Comparison of ENCODE assay signal across 8 cellular contexts in genomic region chr19:52943134-52943883, GRCh38. TPM values are rescaled to one million over a fixed set of nuclear protein-coding genes. Genes with fewer than 3 reads are reported as not detected.
DNase-seq lines count a peak whose midpoint lies in the region; ATAC-seq and TF ChIP-seq lines count a peak whose summit lies in the region.

No MANE protein-coding gene starts in this region.

- no peaks in the 10 kb centered on the region for H3K27me3 ChIP-seq in heart left ventricle

- peaks cover 7% of the 10 kb centered on the region for H3K9me3 Mint-ChIP-seq in MCF 10A (ENCODE audit: unreplicated experiment)
- no peaks in the 10 kb centered on the region for H3K9me3 Mint-ChIP-seq in mesothelial cell of epicardium

- DNase-seq in heart left ventricle: no peak
- DNase-seq in Right ventricle myocardium inferior (ENCODE audit: missing footprints): no peak
- no peak for DNase-seq in MCF 10A (ENCODE audit: unreplicated experiment)
- no peak for DNase-seq in mesothelial cell of epicardium (ENCODE audit: low spot score in 2 of 2, unreplicated experiment in 2 of 2)
- DNase-seq in NCI-H446 (lab: John Stamatoyannopoulos, UW): no peak
- DNase-seq in HT-29 (ENCODE audit: low spot score): no peak
- DNase-seq in NCI-H2107 (lab: John Stamatoyannopoulos, UW): no peak

- no peaks in the 10 kb centered on the region for H3K36me3 Mint-ChIP-seq in MCF 10A (ENCODE audit: insufficient read depth, unreplicated experiment)
- H3K36me3 Mint-ChIP-seq in mesothelial cell of epicardium: peaks cover 14% of the 10 kb centered on the region

- H3K4me1 ChIP-seq in heart left ventricle: peaks cover 0 to 27% (median 5%) of the 10 kb centered on the region in 12 donors
- H3K4me1 ChIP-seq in urinary bladder (ENCODE audit: insufficient read depth): no peaks in the 10 kb centered on the region

- H3K27me3 Mint-ChIP-seq in MCF 10A (ENCODE audit: insufficient read depth, unreplicated experiment) (no peaks in the 10 kb centered on the region), mesothelial cell of epicardium (ENCODE audit: low read depth) (no peaks in the 10 kb centered on the region)

- 62 to 66% (median 62%) methylated on average over 29 of the region's 29 CpGs for WGBS in heart left ventricle, 4 donors
- 60% methylated on average over 29 of the region's 29 CpGs for WGBS in urinary bladder

- ATAC-seq in heart left ventricle: no peak
- ATAC-seq in Right ventricle myocardium inferior: no peak

- H3K4me3 Mint-ChIP-seq in MCF 10A (ENCODE audit: unreplicated experiment) (peak overlapping the region; percentile 80), mesothelial cell of epicardium (peak overlapping the region; percentile 90)

- H3K27ac Mint-ChIP-seq in MCF 10A (ENCODE audit: low read depth, unreplicated experiment) (no peak overlapping the region), mesothelial cell of epicardium (peak overlapping the region; percentile 95)

- H3K9me3 ChIP-seq in heart left ventricle: peaks cover 0 to 24% (median 17%) of the 10 kb centered on the region in 12 donors

- no TSS peak for BruUV-seq in MCF 10A (replicated peaks; lab: Mats Ljungman, UMichigan)

- POLR2A ChIA-PET in MCF 10A (lab: Yijun Ruan, JAX): interaction anchor here (0.9 to 1.8 kb wide), 3 partner anchors 18 to 83 kb away, joined by 3 to 7 read pairs (median 3); no protein-coding TSS in a partner anchor

- TF ChIP-seq CTCF in heart left ventricle (IDR thresholded peaks at IDR 0.05) (no peak), MCF 10A (IDR thresholded peaks at IDR 0.05; ENCODE audit: unreplicated experiment) (no peak), mesothelial cell of epicardium (IDR thresholded peaks at IDR 0.05; ENCODE audit: unreplicated experiment) (no peak)

- peak overlapping the region; percentile 36 to 87 (median 64) for H3K27ac ChIP-seq in heart left ventricle
- H3K27ac ChIP-seq in urinary bladder (ENCODE audit: low read depth): peak overlapping the region; percentile 11

- intact Hi-C loops in heart left ventricle (cut with DNase I): loop anchor here in 3 of 10 donors (1.0 to 2.0 kb wide), 2 partner anchors 19 kb away; partner anchors contain the start of gene ZNF816 (in 3 of the 3)
- intact Hi-C loops in Right ventricle myocardium inferior (cut with DNase I): no loop called here
- intact Hi-C loops in MCF 10A (cut with micrococcal nuclease): loop anchor here (2.0 kb wide), 2 partner anchors 19 to 21 kb away; partner anchors contain the start of genes ZNF816 and ZNF888

- CTCF ChIA-PET in MCF 10A (lab: Yijun Ruan, JAX): interaction anchor here (0.6 kb wide), 1 partner anchor 216 kb away, joined by 3 read pairs; no protein-coding TSS in a partner anchor

- peak overlapping the region; percentile 55 to 89 (median 74) for H3K4me3 ChIP-seq in heart left ventricle
- peak overlapping the region; percentile 69 for H3K4me3 ChIP-seq in urinary bladder (ENCODE audit: low read depth, low read length)

- H3K36me3 ChIP-seq in heart left ventricle (peaks cover 0 to 3% (median 0%) of the 10 kb centered on the region in 9 donors), urinary bladder (ENCODE audit: insufficient read depth) (no peaks in the 10 kb centered on the region)

- no peak for TF ChIP-seq POLR2A in heart left ventricle (IDR thresholded peaks at IDR 0.05)

- peaks cover 11% of the 10 kb centered on the region for H3K4me1 Mint-ChIP-seq in MCF 10A (ENCODE audit: insufficient read depth, unreplicated experiment)
- H3K4me1 Mint-ChIP-seq in mesothelial cell of epicardium: peaks cover 48% of the 10 kb centered on the region

RNA-seq across cellular contexts. Expression of gene ZNF816, which starts 19.4 kb away (rescaled TPM):
- total RNA-seq in heart left ventricle (1 to 10 TPM; 2.1 to 8.0 (median 4.3) TPM), Right ventricle myocardium inferior (4.4 TPM), MCF 10A (2022) (5.4 and 5.5 TPM in 2 replicates), mesothelial cell of epicardium (14.8 to 16.8 TPM (median 15.7 TPM) in 3 replicates), urinary bladder (27.4 TPM)
- polyA plus RNA-seq in heart left ventricle (1 to 10 TPM; 1.3 to 3.5 TPM), urinary bladder (5.9 TPM)
- 8.9 and 12.3 TPM in 2 replicates for total RNA-seq in HT-29 (2014; rRNA removed; shearing (Covaris generic))

RNA-seq across cellular contexts. Expression of gene ZNF888, which starts 20.1 kb away (rescaled TPM):
- 1 to 10 TPM in 7 of 9 donors, under 1 TPM in 2; 0.88 to 3.2 (median 1.3) TPM for total RNA-seq in heart left ventricle
- 1 to 10 TPM in 1 of 2 donors, under 1 TPM in 1; 0.80 to 1.3 TPM for polyA plus RNA-seq in heart left ventricle
- total RNA-seq in Right ventricle myocardium inferior: 1.3 TPM
- 7.0 and 7.3 TPM in 2 replicates for total RNA-seq in MCF 10A (2022)
- total RNA-seq in mesothelial cell of epicardium: 14.0 to 15.3 TPM (median 14.3 TPM) in 3 replicates
- 21.3 TPM for total RNA-seq in urinary bladder
- polyA plus RNA-seq in urinary bladder: 4.2 TPM
- total RNA-seq in HT-29 (2014; rRNA removed; shearing (Covaris generic)): 8.2 and 10.0 TPM in 2 replicates

RNA-seq across cellular contexts. Expression of gene ZNF320, which starts 45.9 kb away (rescaled TPM):
- total RNA-seq in heart left ventricle (10 to 100 TPM in 3 of 9 donors, 1 to 10 TPM in 6; 7.6 to 13.5 (median 9.6) TPM), Right ventricle myocardium inferior (10.4 TPM), MCF 10A (2022) (4.9 and 5.4 TPM in 2 replicates), mesothelial cell of epicardium (36.1 to 41.5 TPM (median 36.9 TPM) in 3 replicates), urinary bladder (22.9 TPM)
- polyA plus RNA-seq in heart left ventricle (10 to 100 TPM in 1 of 2 donors, 1 to 10 TPM in 1; 8.2 to 10.7 TPM), urinary bladder (9.7 TPM)
- total RNA-seq in HT-29 (2014; rRNA removed; shearing (Covaris generic)): 6.0 and 8.5 TPM in 2 replicates
